Comparison of ENCODE assay signal across 8 cellular contexts in genomic region chr5:176660860-176661641, GRCh38. TPM values are rescaled to one million over a fixed set of nuclear protein-coding genes. Genes with fewer than 3 reads are reported as not detected.
DNase-seq lines count a peak whose midpoint lies in the region; ATAC-seq and TF ChIP-seq lines count a peak whose summit lies in the region.

No MANE protein-coding gene starts in this region.

- no peak overlapping the region for H3K27ac Mint-ChIP-seq in activated naive CD4-positive, alpha-beta T cell treated with anti-CD3 and anti-CD28 coated beads, Interleukin-2, amount 50 U/mL, for 72 hours

- peak; percentile 97 for TF ChIP-seq CTCF in MM.1S (IDR thresholded peaks at IDR 0.05; ENCODE audit: low read length)
- TF ChIP-seq CTCF in SU-DHL-6 (IDR thresholded peaks at IDR 0.05; ENCODE audit: insufficient read depth, low read length, poor library complexity, severe bottlenecking): peak; percentile 95
- peak; percentile 95 for TF ChIP-seq CTCF in cardiac muscle cell (IDR thresholded peaks at IDR 0.05; ENCODE audit: low read depth, low read length)
- peak; percentile 81 to 94 (median 90) for TF ChIP-seq CTCF in prostate gland (IDR thresholded peaks at IDR 0.05)

- intact Hi-C loops in prostate gland (cut with DNase I) (no loop called here), aorta (cut with DNase I) (loop anchor here in 1 of 2 donors (5.0 kb wide), 2 partner anchors 296 to 451 kb away; no protein-coding TSS in a partner anchor)

- no peaks in the 10 kb centered on the region for H3K79me2 ChIP-seq in MM.1S (ENCODE audit: low read length)
- no peaks in the 10 kb centered on the region for H3K79me2 ChIP-seq in SU-DHL-6 (ENCODE audit: insufficient read depth, low read length)

- no peak overlapping the region for H3K4me3 ChIP-seq in MM.1S (ENCODE audit: low read length)
- H3K4me3 ChIP-seq in SU-DHL-6 (ENCODE audit: insufficient read depth, low read length, poor library complexity, severe bottlenecking): no peak overlapping the region
- no peak overlapping the region for H3K4me3 ChIP-seq in cardiac muscle cell
- H3K4me3 ChIP-seq in prostate gland: no peak overlapping the region
- no peak overlapping the region for H3K4me3 ChIP-seq in aorta (ENCODE audit: low read length in 2 of 2)

- H3K36me3 Mint-ChIP-seq in activated naive CD4-positive, alpha-beta T cell treated with anti-CD3 and anti-CD28 coated beads, Interleukin-2, amount 50 U/mL, for 72 hours: no peaks in the 10 kb centered on the region

- H3F3A ChIP-seq in MM.1S (ENCODE audit: insufficient read depth, low read length): peaks cover 21% of the 10 kb centered on the region
- no peaks in the 10 kb centered on the region for H3F3A ChIP-seq in SU-DHL-6 (ENCODE audit: insufficient read depth)

- H4K20me1 ChIP-seq in MM.1S (ENCODE audit: insufficient read depth, low read length): no peaks in the 10 kb centered on the region
- H4K20me1 ChIP-seq in SU-DHL-6 (ENCODE audit: low read depth, low read length): no peaks in the 10 kb centered on the region

- WGBS in prostate gland: 72% methylated on average over 24 of the region's 33 CpGs
- WGBS in aorta, 2 donors: 53% methylated on average over 33 of the region's 33 CpGs

- H3K4me1 ChIP-seq in MM.1S (ENCODE audit: low read length) (peaks cover 30% of the 10 kb centered on the region), cardiac muscle cell (ENCODE audit: low read depth) (no peaks in the 10 kb centered on the region), prostate gland (replicated peaks) (no peaks in the 10 kb centered on the region), aorta (ENCODE audit: control insufficient read depth in 1 of 2, insufficient read depth in 2 of 2, low read length in 2 of 2) (no peaks in the 10 kb centered on the region)

- H3K4me2 ChIP-seq in MM.1S (ENCODE audit: low read depth, low read length) (peak overlapping the region; percentile 55), SU-DHL-6 (ENCODE audit: low read depth, low read length, poor library complexity, severe bottlenecking) (no peak overlapping the region)

- peaks cover 16% of the 10 kb centered on the region for H3K27me3 ChIP-seq in MM.1S (replicated peaks; ENCODE audit: insufficient read depth, low read length)
- no peaks in the 10 kb centered on the region for H3K27me3 ChIP-seq in SU-DHL-6 (ENCODE audit: low read length)
- H3K27me3 ChIP-seq in cardiac muscle cell: no peaks in the 10 kb centered on the region
- H3K27me3 ChIP-seq in prostate gland (replicated peaks; ENCODE audit: insufficient read depth): no peaks in the 10 kb centered on the region
- H3K27me3 ChIP-seq in aorta (ENCODE audit: control insufficient read depth in 1 of 2, insufficient read depth in 2 of 2, low read length in 1 of 2): no peaks in the 10 kb centered on the region

- no peak for TF ChIP-seq POLR2A in prostate gland (IDR thresholded peaks at IDR 0.05)

- H3K9ac ChIP-seq in MM.1S (ENCODE audit: low read length) (no peak overlapping the region), SU-DHL-6 (ENCODE audit: low read length) (no peak overlapping the region)

- no peak overlapping the region for H3K27ac ChIP-seq in MM.1S (ENCODE audit: low read length)
- no peak overlapping the region for H3K27ac ChIP-seq in SU-DHL-6 (ENCODE audit: low read depth, low read length)
- no peak overlapping the region for H3K27ac ChIP-seq in cardiac muscle cell
- H3K27ac ChIP-seq in prostate gland: no peak overlapping the region
- no peak overlapping the region for H3K27ac ChIP-seq in aorta (ENCODE audit: low read depth in 1 of 2, low read length in 2 of 2)

- no peaks in the 10 kb centered on the region for H3K36me3 ChIP-seq in MM.1S (replicated peaks; ENCODE audit: insufficient read depth, low read length)
- no peaks in the 10 kb centered on the region for H3K36me3 ChIP-seq in SU-DHL-6 (ENCODE audit: low read length)
- no peaks in the 10 kb centered on the region for H3K36me3 ChIP-seq in cardiac muscle cell
- peaks cover 0 to 4% of the 10 kb centered on the region in 2 donors for H3K36me3 ChIP-seq in prostate gland
- no peaks in the 10 kb centered on the region for H3K36me3 ChIP-seq in aorta (ENCODE audit: control insufficient read depth in 1 of 2, insufficient read depth in 2 of 2, low read length in 1 of 2)

- ATAC-seq in GM21619 (IDR thresholded peaks at IDR 0.05; ENCODE audit: unreplicated experiment): peak; percentile 62
- ATAC-seq in activated naive CD4-positive, alpha-beta T cell treated with anti-CD3 and anti-CD28 coated beads, Interleukin-2, amount 50 U/mL, for 72 hours: peak; percentile 82 to 84
- ATAC-seq in aorta (ENCODE audit: low FRiP score): peak; percentile 85

- H3K9me3 ChIP-seq in MM.1S (replicated peaks; ENCODE audit: insufficient read depth, low read length): no peaks in the 10 kb centered on the region
- no peaks in the 10 kb centered on the region for H3K9me3 ChIP-seq in SU-DHL-6 (ENCODE audit: insufficient read depth, low read length)
- H3K9me3 ChIP-seq in cardiac muscle cell (ENCODE audit: low read depth): no peaks in the 10 kb centered on the region
- no peaks in the 10 kb centered on the region for H3K9me3 ChIP-seq in prostate gland
- H3K9me3 ChIP-seq in aorta (ENCODE audit: control insufficient read depth, low read length): no peaks in the 10 kb centered on the region

- no peaks in the 10 kb centered on the region for H3K9me3 Mint-ChIP-seq in activated naive CD4-positive, alpha-beta T cell treated with anti-CD3 and anti-CD28 coated beads, Interleukin-2, amount 50 U/mL, for 72 hours

- no peaks in the 10 kb centered on the region for H3K9me2 ChIP-seq in MM.1S (replicated peaks; ENCODE audit: insufficient read depth, low read length)
- H3K9me2 ChIP-seq in SU-DHL-6 (replicated peaks; ENCODE audit: insufficient read depth, low read length): no peaks in the 10 kb centered on the region

- DNase-seq in DMS 273 treated with DMSO at 0.1 percent for 48 hours (lab: John Stamatoyannopoulos, UW): peak; percentile 9
- DNase-seq in MM.1S: peak; percentile 74
- DNase-seq in activated naive CD4-positive, alpha-beta T cell treated with anti-CD3 and anti-CD28 coated beads, Interleukin-2, amount 50 U/mL, for 72 hours (ENCODE audit: low spot score in 2 of 2): peak; percentile 81 to 84
- peak; percentile 81 to 88 for DNase-seq in cardiac muscle cell (ENCODE audit: low read depth in 1 of 2, low spot score in 1 of 2)
- peak; percentile 56 for DNase-seq in prostate gland (ENCODE audit: low spot score)
- DNase-seq in aorta: peak; percentile 79 to 91

- peak overlapping the region; percentile 52; the same call in 1 of the 2 replicates for H2AFZ ChIP-seq in MM.1S (ENCODE audit: low read length)
- H2AFZ ChIP-seq in SU-DHL-6 (ENCODE audit: low read depth, low read length, severe bottlenecking): no peak overlapping the region

RNA-seq across cellular contexts. Expression of gene TSPAN17, which starts 13.8 kb away (rescaled TPM):
- 10 to 100 TPM; 14.3 to 30.9 TPM for total RNA-seq in activated naive CD4-positive, alpha-beta T cell treated with anti-CD3 and anti-CD28 coated beads, Interleukin-2, amount 50 U/mL, for 72 hours
- total RNA-seq in cardiac muscle cell (30.2 and 42.6 TPM in 2 replicates), prostate gland (10 to 100 TPM; 17.6 to 38.1 TPM), aorta (10 to 100 TPM; 17.9 to 22.9 TPM)
- polyA plus RNA-seq in cardiac muscle cell (32.0 and 32.3 TPM in 2 replicates), aorta (10 to 100 TPM; 13.9 to 21.1 TPM)

RNA-seq across cellular contexts. Expression of gene EIF4E1B, which starts 30.6 kb away (rescaled TPM):
- not detected for total RNA-seq in activated naive CD4-positive, alpha-beta T cell treated with anti-CD3 and anti-CD28 coated beads, Interleukin-2, amount 50 U/mL, for 72 hours
- total RNA-seq in cardiac muscle cell (not detected in 2 replicates), prostate gland (1 to 10 TPM in 1 of 2 donors, not detected in 1; 1.6 TPM), aorta (not detected)
- polyA plus RNA-seq in cardiac muscle cell (not detected in 2 replicates), aorta (not detected)

RNA-seq across cellular contexts. Expression of gene SNCB, which starts 30.7 kb away (rescaled TPM):
- 1 to 10 TPM in 1 of 2 donors, not detected in 1; 1.2 TPM for total RNA-seq in activated naive CD4-positive, alpha-beta T cell treated with anti-CD3 and anti-CD28 coated beads, Interleukin-2, amount 50 U/mL, for 72 hours
- total RNA-seq in cardiac muscle cell (1.6 and 2.4 TPM in 2 replicates), prostate gland (not detected), aorta (not detected)
- polyA plus RNA-seq in cardiac muscle cell (0.79 and 3.0 TPM in 2 replicates), aorta (not detected)

RNA-seq across cellular contexts. Expression of gene GPRIN1, which starts 51.1 kb away (rescaled TPM):
- 1 to 10 TPM; 4.6 to 5.1 TPM for total RNA-seq in activated naive CD4-positive, alpha-beta T cell treated with anti-CD3 and anti-CD28 coated beads, Interleukin-2, amount 50 U/mL, for 72 hours
- 0.27 and 0.63 TPM in 2 replicates for total RNA-seq in cardiac muscle cell
- 0.79 TPM in 2 replicates for polyA plus RNA-seq in cardiac muscle cell
- 1 to 10 TPM in 1 of 2 donors, under 1 TPM in 1; 0.14 to 6.6 TPM for total RNA-seq in prostate gland
- total RNA-seq in aorta: under 1 TPM; 0.81 to 0.87 TPM
- under 1 TPM; 0.15 to 0.50 TPM for polyA plus RNA-seq in aorta

Comparison
In these comparisons a context has a peak if more than half of its experiments do, and no peak if none do; other contexts are left out.
1. DNase-seq: peak in every context shown above with its lines; median percentile 85 in aorta; 84 in cardiac muscle cell; 82 in activated naive CD4-positive, alpha-beta T cell treated with anti-CD3 and anti-CD28 coated beads, Interleukin-2, amount 50 U/mL, for 72 hours; 74 in MM.1S; 56 in prostate gland; 9 in DMS 273 treated with DMSO at 0.1 percent for 48 hours.